In genomic region chr3:9750556-9751411, GRCh38 we compare ENCODE assay signal across 8 cellular contexts. TPM values are rescaled to one million over a fixed set of nuclear protein-coding genes. Genes with fewer than 3 reads are reported as not detected.
DNase-seq lines count a peak whose midpoint lies in the region; ATAC-seq and TF ChIP-seq lines count a peak whose summit lies in the region.

No MANE protein-coding gene starts in this region.

- H3K79me2 ChIP-seq in OCI-LY3 (ENCODE audit: low read length): peaks cover 15% of the 10 kb centered on the region

- H3K9me3 ChIP-seq in ES-I3 (ENCODE audit: control insufficient read depth, insufficient read depth, low read length): no peaks in the 10 kb centered on the region
- no peaks in the 10 kb centered on the region for H3K9me3 ChIP-seq in OCI-LY3 (ENCODE audit: insufficient read depth, low read length)

- H4K20me1 ChIP-seq in OCI-LY3 (ENCODE audit: insufficient read depth, low read length): no peaks in the 10 kb centered on the region

- no peaks in the 10 kb centered on the region for H3K27me3 Mint-ChIP-seq in naive thymus-derived CD8-positive, alpha-beta T cell

- H3K4me2 ChIP-seq in OCI-LY3 (ENCODE audit: low read length): peak overlapping the region; percentile 92

- H3K36me3 ChIP-seq in ES-I3 (ENCODE audit: insufficient read depth, low read length): peaks cover 3% of the 10 kb centered on the region
- H3K36me3 ChIP-seq in OCI-LY3 (replicated peaks; ENCODE audit: low read depth, low read length): peaks cover 27% of the 10 kb centered on the region

- no peaks in the 10 kb centered on the region for H3K4me1 ChIP-seq in ES-I3 (ENCODE audit: insufficient read depth, low read length)
- H3K4me1 ChIP-seq in OCI-LY3 (ENCODE audit: low read length): peaks cover 13% of the 10 kb centered on the region

- H3K4me1 Mint-ChIP-seq in naive thymus-derived CD8-positive, alpha-beta T cell: peaks cover 23 to 53% (median 50%) of the 10 kb centered on the region in 4 donors

- H3K36me3 Mint-ChIP-seq in naive thymus-derived CD8-positive, alpha-beta T cell: peaks cover 0 to 59% (median 3%) of the 10 kb centered on the region in 3 donors

- H3K27me3 ChIP-seq in OCI-LY3 (ENCODE audit: low read depth, low read length): no peaks in the 10 kb centered on the region
- H3K27me3 ChIP-seq in dorsolateral prefrontal cortex: no peaks in the 10 kb centered on the region

- H3K4me3 ChIP-seq in OCI-LY3 (ENCODE audit: low read length) (peak overlapping the region; percentile 94), dorsolateral prefrontal cortex (peak overlapping the region; percentile 56 to 94 (median 80))

- peak overlapping the region; percentile 91 to 99 (median 96) for H3K4me3 Mint-ChIP-seq in naive thymus-derived CD8-positive, alpha-beta T cell

- peak overlapping the region; percentile 84 for H3K9ac ChIP-seq in ES-I3 (ENCODE audit: low read depth, low read length)
- H3K9ac ChIP-seq in OCI-LY3 (ENCODE audit: low read length): peak overlapping the region; percentile 65

- H3K27ac Mint-ChIP-seq in naive thymus-derived CD8-positive, alpha-beta T cell: peak overlapping the region; percentile 90 to 98 (median 93)

- no peaks in the 10 kb centered on the region for H3K9me3 Mint-ChIP-seq in naive thymus-derived CD8-positive, alpha-beta T cell

- ATAC-seq in naive thymus-derived CD8-positive, alpha-beta T cell: no peak
- ATAC-seq in GM19023 (IDR thresholded peaks at IDR 0.05; ENCODE audit: unreplicated experiment) (no peak), HG03175 (IDR thresholded peaks at IDR 0.05; ENCODE audit: unreplicated experiment) (no peak), GM21423 (IDR thresholded peaks at IDR 0.05; ENCODE audit: unreplicated experiment) (no peak)

- intact Hi-C loops in dorsolateral prefrontal cortex (cut with DNase I): loop anchor here (1.0 to 2.0 kb wide), 2 partner anchors 42 kb away; partner anchors contain the start of genes TADA3 (in 2 of the 2) and ARPC4 (in 1 of the 2)

- POLR2A ChIA-PET in naive thymus-derived CD8-positive, alpha-beta T cell (lab: Charles Lee): interaction anchor here (0.8 to 5.5 kb wide), 7 partner anchors 13 to 183 kb away, joined by 3 to 52 read pairs (median 5); partner anchors contain the start of genes ARPC4, BRPF1, CRELD1 and TADA3

- TF ChIP-seq CTCF in OCI-LY3 (IDR thresholded peaks at IDR 0.05; ENCODE audit: low read depth, low read length) (no peak), dorsolateral prefrontal cortex (IDR thresholded peaks at IDR 0.05 in 54 of 56, conservative IDR thresholded peaks at IDR 0.05 in 2 of 56; ENCODE audit: low read depth in 1 of 56, partially characterized antibody in 56 of 56) (no peak)

- no peak for DNase-seq in dorsolateral prefrontal cortex
- DNase-seq in naive thymus-derived CD8-positive, alpha-beta T cell: peak in 1 of 10 donors; percentile 12
- no peak for DNase-seq in central memory CD4-positive, alpha-beta T cell

- H3K27ac ChIP-seq in OCI-LY3 (ENCODE audit: low read length) (peak overlapping the region; percentile 72), dorsolateral prefrontal cortex (peak overlapping the region in 54 of 59 donors; percentile 71 to 96 (median 92))

- H2AFZ ChIP-seq in OCI-LY3 (ENCODE audit: low read depth, low read length): peak overlapping the region; percentile 66; the same call in 1 of the 2 replicates

RNA-seq across cellular contexts. Expression of gene OGG1, which starts 1.0 kb away (rescaled TPM):
- total RNA-seq in dorsolateral prefrontal cortex: 10 to 100 TPM; 18.6 to 54.6 (median 30.3) TPM
- total RNA-seq in naive thymus-derived CD8-positive, alpha-beta T cell: 10 to 100 TPM; 25.7 to 27.0 TPM
- 10 to 100 TPM; 15.3 to 20.7 (median 18.0) TPM for polyA plus RNA-seq in naive thymus-derived CD8-positive, alpha-beta T cell

RNA-seq across cellular contexts. Expression of gene CAMK1, which starts 19.0 kb away (rescaled TPM):
- total RNA-seq in dorsolateral prefrontal cortex: 10 to 100 TPM; 23.2 to 90.8 (median 62.7) TPM
- under 1 TPM; 0.31 to 0.96 TPM for total RNA-seq in naive thymus-derived CD8-positive, alpha-beta T cell
- 1 to 10 TPM in 2 of 3 donors, under 1 TPM in 1; 0.17 to 1.1 (median 1.1) TPM for polyA plus RNA-seq in naive thymus-derived CD8-positive, alpha-beta T cell

RNA-seq across cellular contexts. Expression of gene BRPF1, which starts 19.2 kb away (rescaled TPM):
- 10 to 100 TPM; 10.7 to 25.9 (median 16.3) TPM for total RNA-seq in dorsolateral prefrontal cortex
- 10 to 100 TPM; 41.2 to 43.9 TPM for total RNA-seq in naive thymus-derived CD8-positive, alpha-beta T cell
- 10 to 100 TPM in 2 of 3 donors, 1 to 10 TPM in 1; 8.8 to 24.9 (median 10.8) TPM for polyA plus RNA-seq in naive thymus-derived CD8-positive, alpha-beta T cell

RNA-seq across cellular contexts. Expression of gene TADA3, which starts 41.5 kb away (rescaled TPM):
- total RNA-seq in dorsolateral prefrontal cortex: 10 to 100 TPM; 38.3 to 82.0 (median 54.2) TPM
- 10 to 100 TPM; 33.3 to 35.9 TPM for total RNA-seq in naive thymus-derived CD8-positive, alpha-beta T cell
- polyA plus RNA-seq in naive thymus-derived CD8-positive, alpha-beta T cell: 10 to 100 TPM; 38.2 to 51.2 (median 44.1) TPM

RNA-seq across cellular contexts. Expression of gene ARPC4, which starts 42.1 kb away (rescaled TPM):
- total RNA-seq in dorsolateral prefrontal cortex: 100 to 1,000 TPM in 92 of 120 experiments, 10 to 100 TPM in 28; 82.2 to 149 (median 112) TPM
- total RNA-seq in naive thymus-derived CD8-positive, alpha-beta T cell: 100 to 1,000 TPM; 134 to 146 TPM
- 100 to 1,000 TPM; 201 to 229 (median 225) TPM for polyA plus RNA-seq in naive thymus-derived CD8-positive, alpha-beta T cell

Comparison
In these comparisons a context has a peak if more than half of its experiments do, and no peak if none do; other contexts are left out.
1. RNA of gene CAMK1, which starts 19.0 kb away (total RNA-seq): 23.2 to 90.8 TPM in dorsolateral prefrontal cortex; 0.31 to 0.96 TPM in naive thymus-derived CD8-positive, alpha-beta T cell; every median in the first group is over 10 times any median in the second.